8 cellular contexts compared by ENCODE assay signal in genomic region chr2:27735263-27735904, GRCh38. TPM values are rescaled to one million over a fixed set of nuclear protein-coding genes. Genes with fewer than 3 reads are reported as not detected.
DNase-seq lines count a peak whose midpoint lies in the region; ATAC-seq, FAIRE-seq and TF ChIP-seq lines count a peak whose summit lies in the region.

No MANE protein-coding gene starts in this region.

- TF ChIP-seq POLR2A in GM12891 (IDR thresholded peaks at IDR 0.05; ENCODE audit: low read depth, low read length), result no peak

- intact Hi-C loops in dorsolateral prefrontal cortex (cut with DNase I), result no loop called here

- no peak for FAIRE-seq in GM12891 (lab: Jason Lieb, UNC)

- ATAC-seq in SK-N-SH treated with all-trans-retinoic acid at 6 μM for 48 hours (no peak), GM19452 (IDR thresholded peaks at IDR 0.05; ENCODE audit: unreplicated experiment) (no peak), GM21619 (IDR thresholded peaks at IDR 0.05; ENCODE audit: unreplicated experiment) (no peak)

- H3K27ac ChIP-seq in dorsolateral prefrontal cortex, result peak overlapping the region in 52 of 59 donors; percentile 20 to 90 (median 68)

- H3K4me3 ChIP-seq in dorsolateral prefrontal cortex, result peak overlapping the region; percentile 33 to 72 (median 59)

- DNase-seq in GM12891 (ENCODE audit: insufficient read length, low spot score), result peak; percentile 41
- peak; percentile 70 to 77 for DNase-seq in activated CD4-positive, alpha-beta T cell treated with anti-CD3 and anti-CD28 coated beads, Interleukin-2, amount 50 U/mL, for 48 hours
- peak in 7 of 10 donors; percentile 38 to 72 (median 54) for DNase-seq in dorsolateral prefrontal cortex
- DNase-seq in left kidney (ENCODE audit: low read depth, low spot score), result peak; percentile 89
- DNase-seq in stimulated activated CD4-positive, alpha-beta T cell treated with anti-CD3 and anti-CD28 coated beads, Interleukin-1b, Interleukin-23, amount 100 ng/mL, for 24 hours (ENCODE audit: low read depth in 4 of 4, low spot score in 1 of 4), result peak; percentile 17 to 69 (median 36)

- TF ChIP-seq CTCF in dorsolateral prefrontal cortex (IDR thresholded peaks at IDR 0.05 in 54 of 56, conservative IDR thresholded peaks at IDR 0.05 in 2 of 56; ENCODE audit: low read depth in 1 of 56, partially characterized antibody in 56 of 56), result peak in 1 of 56 donors; percentile 18

- H3K27me3 ChIP-seq in dorsolateral prefrontal cortex, result no peaks in the 10 kb centered on the region

TF ChIP-seq in GM12891, 5 proteins besides CTCF, POLR2A, EP300 and RAD21:
- no peak for TF ChIP-seq TAF1 (IDR thresholded peaks at IDR 0.05; ENCODE audit: low read depth, low read length)
- no peak for TF ChIP-seq SPI1 (IDR thresholded peaks at IDR 0.05; ENCODE audit: low read depth, low read length)
- no peak for TF ChIP-seq POLR2AphosphoS5 (IDR thresholded peaks at IDR 0.05; ENCODE audit: low read depth, low read length)
TF ChIP-seq in GM12891: peak in this region for 0.

TF ChIP-seq in SK-N-SH treated with all-trans-retinoic acid at 6 μM for 48 hours, 23 proteins besides CTCF, POLR2A, EP300 and RAD21:
- TF ChIP-seq ZNF70 (CRISPR knock-in tag; IDR thresholded peaks at IDR 0.05), result no peak
- no peak for TF ChIP-seq SNAI2 (CRISPR knock-in tag; IDR thresholded peaks at IDR 0.05)
- TF ChIP-seq CSRNP3 (CRISPR knock-in tag; IDR thresholded peaks at IDR 0.05), result no peak
- no peak for TF ChIP-seq ZNF8 (CRISPR knock-in tag; IDR thresholded peaks at IDR 0.05)
- no peak for TF ChIP-seq ZC3H10 (CRISPR knock-in tag; IDR thresholded peaks at IDR 0.05)
- no peak for TF ChIP-seq CREB5 (CRISPR knock-in tag; IDR thresholded peaks at IDR 0.05; ENCODE audit: low read depth)
- TF ChIP-seq ZFP30 (CRISPR knock-in tag; IDR thresholded peaks at IDR 0.05), result no peak
- no peak for TF ChIP-seq PPARA (CRISPR knock-in tag; IDR thresholded peaks at IDR 0.05; ENCODE audit: borderline replicate concordance)
- TF ChIP-seq ZFP3 (CRISPR knock-in tag; IDR thresholded peaks at IDR 0.05), result no peak
- TF ChIP-seq TCF4 (CRISPR knock-in tag; IDR thresholded peaks at IDR 0.05; ENCODE audit: borderline replicate concordance), result no peak
- TF ChIP-seq TOX (CRISPR knock-in tag; IDR thresholded peaks at IDR 0.05; ENCODE audit: borderline replicate concordance), result no peak
- TF ChIP-seq GLIS3 (CRISPR knock-in tag; IDR thresholded peaks at IDR 0.05), result no peak
- TF ChIP-seq CSDC2 (CRISPR knock-in tag; IDR thresholded peaks at IDR 0.05), result no peak
- no peak for TF ChIP-seq BACH2 (CRISPR knock-in tag; IDR thresholded peaks at IDR 0.05; ENCODE audit: borderline replicate concordance)
- TF ChIP-seq ZNF565 (CRISPR knock-in tag; conservative IDR thresholded peaks at IDR 0.05; ENCODE audit: low read depth), result no peak
- no peak for TF ChIP-seq ARNTL (CRISPR knock-in tag; IDR thresholded peaks at IDR 0.05; ENCODE audit: borderline replicate concordance, low read depth)
- no peak for TF ChIP-seq ISL1 (CRISPR knock-in tag; IDR thresholded peaks at IDR 0.05)
TF ChIP-seq in SK-N-SH treated with all-trans-retinoic acid at 6 μM for 48 hours: peak in this region for 0.

RNA-seq across cellular contexts. Expression of gene MRPL33, which starts 36.1 kb away (rescaled TPM):
- polyA plus RNA-seq in GM12891 (2012; ENCODE audit: low read depth, missing spikeins), result 148 TPM
- total RNA-seq in dorsolateral prefrontal cortex, result 100 to 1,000 TPM in 5 of 120 experiments, 10 to 100 TPM in 115; 40.3 to 106 (median 70.5) TPM

Comparison
In these comparisons a context has a peak if more than half of its experiments do, and no peak if none do; other contexts are left out.
1. DNase-seq: peak in every context shown above with its lines; median percentile 89 in left kidney; 74 in activated CD4-positive, alpha-beta T cell treated with anti-CD3 and anti-CD28 coated beads, Interleukin-2, amount 50 U/mL, for 48 hours; 54 in dorsolateral prefrontal cortex; 41 in GM12891; 36 in stimulated activated CD4-positive, alpha-beta T cell treated with anti-CD3 and anti-CD28 coated beads, Interleukin-1b, Interleukin-23, amount 100 ng/mL, for 24 hours.